In genomic region chr2:54092940-54093339, GRCh38 we compare ENCODE assay signal across 1 cellular context.
TF ChIP-seq lines count a peak whose summit lies in the region.

No MANE protein-coding gene starts in this region.

TF ChIP-seq in GM23338, 12 proteins besides CTCF, POLR2A, EP300 and RAD21:
- no peak for TF ChIP-seq REST (IDR thresholded peaks at IDR 0.05; ENCODE audit: unreplicated experiment)
- no peak for TF ChIP-seq ZNF331 (CRISPR knock-in tag; IDR thresholded peaks at IDR 0.05; ENCODE audit: low read depth)
TF ChIP-seq in GM23338: peak in this region for 0.
